Comparison of ENCODE assay signal across 19 cellular contexts in genomic region chr1:54792686-54793282, GRCh38. TPM values are rescaled to one million over a fixed set of nuclear protein-coding genes. Genes with fewer than 3 reads are reported as not detected.
DNase-seq lines count a peak whose midpoint lies in the region; ATAC-seq and TF ChIP-seq lines count a peak whose summit lies in the region.
"Had no signal": no experiment of that assay in that cellular context is flagged by ENCODE, and none has a peak within 500 bp of the region (broad histone marks: within the 10 kb centered on the region; RNA-seq: fewer than 3 reads in every experiment).

No MANE protein-coding gene starts in this region.

- H3K4me3 ChIP-seq in osteoblast (ENCODE audit: insufficient read depth, low read length) = no peak overlapping the region
- H3K4me3 ChIP-seq: left lung had no signal

- H3K4me2 ChIP-seq in osteoblast (ENCODE audit: insufficient read depth, low read length) = no peak overlapping the region

- DNase-seq in D341Med (ENCODE audit: low spot score) = peak; percentile 52
- peak; percentile 32 for DNase-seq in NCI-H446 treated with DMSO at 0.1 percent for 48 hours (lab: John Stamatoyannopoulos, UW)
- DNase-seq in epidermal melanocyte (ENCODE audit: insufficient read length, low spot score) = peak; percentile 77
- DNase-seq in osteoblast (ENCODE audit: insufficient read length, low spot score, missing footprints) = peak; percentile 87
- DNase-seq in CD1c-positive myeloid dendritic cell (ENCODE audit: extremely low spot score) = no peak
- no peak for DNase-seq in ureter (ENCODE audit: low spot score)
- DNase-seq: activated CD4-positive, alpha-beta T cell treated with anti-CD3 and anti-CD28 coated beads for 36 hours; activated CD8-positive, alpha-beta memory T cell treated with anti-CD3 and anti-CD28 coated beads, Interleukin-2, amount 50 U/mL, for 4 hours; activated effector memory CD4-positive, alpha-beta T cell treated with Interleukin-2 at 50 U/mL for 16 hours; dermis blood vessel endothelial cell; left lung; NCI-H510A treated with DMSO at 0.1 percent for 48 hours; stimulated activated CD4-positive, alpha-beta T cell treated with anti-CD3 and anti-CD28 coated beads, Interleukin-4, amount 100 ng/mL, for 1 hour; T1000 had no signal

- ATAC-seq in HG02623 (IDR thresholded peaks at IDR 0.05; ENCODE audit: unreplicated experiment) (no peak), HG03045 (IDR thresholded peaks at IDR 0.05; ENCODE audit: unreplicated experiment) (no peak)
- ATAC-seq: left lung had no signal

- TF ChIP-seq CTCF in osteoblast (IDR thresholded peaks at IDR 0.05; ENCODE audit: extremely low read depth, low read depth, low read length) = no peak

- no peaks in the 10 kb centered on the region for H4K20me1 ChIP-seq in osteoblast (ENCODE audit: insufficient read depth, low read length)

- peaks cover 5% of the 10 kb centered on the region for H3K9me3 ChIP-seq in osteoblast (ENCODE audit: low read depth, low read length)

- H3K4me1 ChIP-seq in osteoblast (ENCODE audit: insufficient read depth, low read length) = no peaks in the 10 kb centered on the region
- H3K4me1 ChIP-seq: left lung had no signal

- H3K27me3 ChIP-seq in osteoblast (ENCODE audit: insufficient read depth, low read length) = peaks cover 9% of the 10 kb centered on the region
- H3K27me3 ChIP-seq: left lung had no signal

- H3K79me2 ChIP-seq in osteoblast (ENCODE audit: insufficient read depth, low read length) = no peaks in the 10 kb centered on the region

- H2AFZ ChIP-seq in osteoblast (ENCODE audit: low read length) = no peak overlapping the region

- H3K36me3 ChIP-seq in osteoblast (ENCODE audit: insufficient read depth, low read length) = no peaks in the 10 kb centered on the region
- H3K36me3 ChIP-seq: left lung had no signal

- H3K27ac ChIP-seq in osteoblast (ENCODE audit: low read depth, low read length) = no peak overlapping the region
- H3K27ac ChIP-seq: left lung had no signal

RNA-seq across cellular contexts. Expression of gene TTC22, which starts 8.3 kb away (rescaled TPM):
- total RNA-seq in osteoblast (not detected in 2 replicates), ureter (14.9 TPM)
- total RNA-seq: glomerular endothelial cell, LHCN-M2, osteocyte had no signal

RNA-seq across cellular contexts. Expression of gene PARS2, which starts 28.5 kb away (rescaled TPM):
- total RNA-seq in osteoblast = 6.2 and 7.4 TPM in 2 replicates
- 6.2 TPM for total RNA-seq in ureter

Comparison
In these comparisons a context has a peak if more than half of its experiments do, and no peak if none do; other contexts are left out.
1. DNase-seq: peak in D341Med (single experiment), NCI-H446 treated with DMSO at 0.1 percent for 48 hours (single experiment), epidermal melanocyte (single experiment) and osteoblast (single experiment); none in CD1c-positive myeloid dendritic cell (single experiment) and ureter (single experiment).
2. RNA of gene TTC22, which starts 8.3 kb away (total RNA-seq): 14.9 TPM in ureter (single experiment); not detected in osteoblast; every median in the first group is over 10 times any median in the second.